ENCODE assay signal across 8 cellular contexts in genomic region chr6:7137335-7138106, GRCh38. TPM values are rescaled to one million over a fixed set of nuclear protein-coding genes. Genes with fewer than 3 reads are reported as not detected.
A peak's percentile ranks its signal among the peaks of the same experiment; 100 is the strongest.
DNase-seq lines count a peak whose midpoint lies in the region; ATAC-seq, FAIRE-seq and TF ChIP-seq lines count a peak whose summit lies in the region.

No MANE protein-coding gene starts in this region.

- H3K4me1 ChIP-seq in adrenal gland (replicated peaks in 1 of 2): peaks cover 22 to 62% of the 10 kb centered on the region in 2 donors
- H3K4me1 ChIP-seq in kidney (ENCODE audit: control insufficient read depth in 1 of 2, insufficient read depth in 1 of 2, low read depth in 1 of 2, low read length in 2 of 2): peaks cover 23 to 35% of the 10 kb centered on the region in 2 donors

- no peak for DNase-seq in AG04450 (ENCODE audit: low read depth, low spot score)
- peak; percentile 21 for DNase-seq in SW480 (ENCODE audit: low spot score)
- DNase-seq in adrenal gland: peak; percentile 57 to 84 (median 75)
- DNase-seq in kidney: no peak
- peak; percentile 75 for DNase-seq in stimulated activated CD4-positive, alpha-beta T cell treated with anti-CD3 and anti-CD28 coated beads, Interleukin-4, amount 100 ng/mL, for 24 hours
- no peak for DNase-seq in cerebellum (ENCODE audit: low spot score)

- no peaks in the 10 kb centered on the region; the same call in 1 of the 2 replicates for H3K9me3 ChIP-seq in AG04450 (ENCODE audit: control insufficient read depth, insufficient read depth, low read length)
- no peaks in the 10 kb centered on the region for H3K9me3 ChIP-seq in adrenal gland (replicated peaks in 1 of 3)
- H3K9me3 ChIP-seq in kidney (ENCODE audit: control insufficient read depth in 1 of 2, low read length in 2 of 2): no peaks in the 10 kb centered on the region

- intact Hi-C loops in adrenal gland (cut with DNase I) (no loop called here), kidney (cut with DNase I) (no loop called here)

- TF ChIP-seq CTCF in AG04450 (IDR thresholded peaks at IDR 0.05; ENCODE audit: low read depth, low read length): no peak
- TF ChIP-seq CTCF in adrenal gland (IDR thresholded peaks at IDR 0.05): no peak
- no peak for TF ChIP-seq CTCF in kidney (IDR thresholded peaks at IDR 0.05; ENCODE audit: borderline replicate concordance, extremely low read depth, insufficient read depth)

- H3K27ac ChIP-seq in AG04450 (ENCODE audit: low read depth, low read length) (peak overlapping the region; percentile 73), adrenal gland (peak overlapping the region; percentile 28 to 82 (median 65)), kidney (ENCODE audit: low read depth in 2 of 2, low read length in 2 of 2) (peak overlapping the region; percentile 25 to 32)

- peak overlapping the region; percentile 36 for H3K4me3 ChIP-seq in AG04450 (ENCODE audit: low read depth, low read length)
- peak overlapping the region in 1 of 4 donors; percentile 18 for H3K4me3 ChIP-seq in adrenal gland
- no peak overlapping the region for H3K4me3 ChIP-seq in kidney (ENCODE audit: low read length in 2 of 2)

- POLR2A ChIA-PET in AG04450 (lab: Yijun Ruan, JAX): interaction anchor here (0.7 kb wide), 3 partner anchors 9 to 29 kb away, joined by 3 read pairs; no protein-coding TSS in a partner anchor

- CTCF ChIA-PET in AG04450 (lab: Charles Lee): interaction anchor here (0.5 to 1.4 kb wide), 8 partner anchors 10 to 413 kb away, joined by 3 to 5 read pairs (median 3); no protein-coding TSS in a partner anchor

- TF ChIP-seq POLR2A in adrenal gland (IDR thresholded peaks at IDR 0.05): peak in 1 of 2 donors; percentile 66

- H3K36me3 ChIP-seq in adrenal gland (replicated peaks in 1 of 2): no peaks in the 10 kb centered on the region
- H3K36me3 ChIP-seq in kidney (ENCODE audit: control insufficient read depth in 1 of 2, insufficient read depth in 2 of 2, low read length in 2 of 2): no peaks in the 10 kb centered on the region

- peak overlapping the region in 1 of 2 donors; percentile 14 for H3K9ac ChIP-seq in kidney (ENCODE audit: low read length in 2 of 2)

- 14 to 17% (median 15%) methylated on average over 11 of the region's 11 CpGs for WGBS in adrenal gland, 4 donors

- no peaks in the 10 kb centered on the region for H3K27me3 ChIP-seq in AG04450 (ENCODE audit: control insufficient read depth, insufficient read depth, low read length)
- no peaks in the 10 kb centered on the region for H3K27me3 ChIP-seq in adrenal gland

- ATAC-seq in GM19043 (IDR thresholded peaks at IDR 0.05; ENCODE audit: low read depth, unreplicated experiment): peak; percentile 46
- ATAC-seq in HG03354 (IDR thresholded peaks at IDR 0.05; ENCODE audit: poor library complexity, severe bottlenecking, unreplicated experiment): peak; percentile 46

- no peak for FAIRE-seq in kidney (lab: Jason Lieb, UNC)

RNA-seq across cellular contexts. Expression of gene RREB1, which starts 29.8 kb away (rescaled TPM):
- polyA plus RNA-seq in AG04450 (2011; rRNA removed) (2.6 and 3.0 TPM in 2 replicates), adrenal gland (10 to 100 TPM in 2 of 3 donors, 1 to 10 TPM in 1; 8.0 to 24.2 (median 20.6) TPM), kidney (ENCODE audit: insufficient read depth, low read depth, low replicate concordance) (5.9 TPM)
- 32.7 and 37.6 TPM in 2 replicates for polyA minus RNA-seq in AG04450 (2011; rRNA and poly(A)+ RNA removed)
- total RNA-seq in adrenal gland (10 to 100 TPM; 45.9 to 79.5 (median 58.3) TPM), kidney (56.5 TPM), cerebellum (7.6 TPM)

Comparison
In these comparisons a context has a peak if more than half of its experiments do, and no peak if none do; other contexts are left out.
1. DNase-seq: peak in SW480 (single experiment), adrenal gland (7 of 7) and stimulated activated CD4-positive, alpha-beta T cell treated with anti-CD3 and anti-CD28 coated beads, Interleukin-4, amount 100 ng/mL, for 24 hours (single experiment); none in AG04450 (single experiment), kidney (single experiment) and cerebellum (single experiment).
2. Peak in every context shown above with its lines, with median percentiles within 50 percentile points of each other: H3K27ac ChIP-seq.